Comparison of ENCODE assay signal across 38 cellular contexts in the genomic region with DNA sequence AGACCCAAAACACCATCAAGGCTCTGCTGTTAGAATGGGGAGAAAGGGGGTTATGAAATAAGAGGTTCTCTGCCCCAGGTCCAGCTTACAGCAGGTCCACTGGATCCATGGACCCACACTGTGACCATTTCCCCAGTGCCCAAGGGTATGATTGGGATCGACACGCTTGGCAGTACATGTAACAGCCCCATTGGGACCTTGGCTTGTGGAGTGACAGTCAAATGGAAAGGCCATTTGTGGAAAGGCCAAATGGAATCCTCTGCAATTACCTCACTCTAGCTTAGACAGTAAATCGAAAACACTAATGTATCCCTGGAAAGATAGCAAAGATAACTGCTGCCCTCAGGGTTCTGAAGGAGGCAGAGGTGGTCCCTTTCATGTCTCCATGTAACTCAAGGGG.
"Had no signal": no experiment of that assay in that cellular context is flagged by ENCODE, and none has a peak within 500 bp of the region (broad histone marks: within the 10 kb centered on the region; RNA-seq: fewer than 3 reads in every experiment).

No MANE protein-coding gene starts in this region.

- H3K4me3 ChIP-seq: adrenal gland, ascending aorta, body of pancreas, breast epithelium, cardiac muscle cell had no signal

- H3K4me3 Mint-ChIP-seq: activated naive CD4-positive, alpha-beta T cell treated with anti-CD3 and anti-CD28 coated beads for 36 hours; activated naive CD4-positive, alpha-beta T cell treated with anti-CD3 and anti-CD28 coated beads, Interleukin-2, amount 10 ng/mL, durations not matched to agents 7 days and 5 days; activated naive CD4-positive, alpha-beta T cell treated with anti-CD3 and anti-CD28 coated beads, Interleukin-2, amount 50 U/mL, for 24 hours; activated naive CD8-positive, alpha-beta T cell; activated naive CD8-positive, alpha-beta T cell treated with anti-CD3 and anti-CD28 coated beads for 36 hours; activated naive CD8-positive, alpha-beta T cell treated with anti-CD3 and anti-CD28 coated beads, Interleukin-2, amount 10 ng/mL, durations not matched to agents 7 days and 5 days; activated naive CD8-positive, alpha-beta T cell treated with anti-CD3 and anti-CD28 coated beads, Interleukin-2, amount 50 U/mL, for 24 hours; activated T-cell treated with anti-CD3 and anti-CD28 coated beads, Interleukin-2, amount 50 U/mL, for 24 hours; activated T-cell treated with anti-CD3 and anti-CD28 coated beads, Interleukin-2, amount 50 U/mL, for 4 hours; activated T-cell treated with anti-CD3 and anti-CD28 coated beads, Interleukin-2, amount 50 U/mL, for 72 hours; activated T-helper 1 cell treated with anti-CD3 and anti-CD28 coated beads, Interleukin-12 subunit alpha, Interleukin-12 subunit beta, Interleukin-2, Interleukin-4 antibody, amounts not matched to agents 30 ng/mL and 10 ng/mL and 1 ng/mL, durations not matched to agents 14 hours and 24 hours and 36 hours; activated T-helper 17 cell treated with anti-CD3 and anti-CD28 coated beads, Interleukin-2, amount 50 U/mL, for 72 hours; brain; central memory CD8-positive, alpha-beta T cell had no signal

- H3K27me3 ChIP-seq: adrenal gland, ascending aorta, body of pancreas, brain microvascular endothelial cell, breast epithelium, cardiac muscle cell had no signal

- H3K27ac ChIP-seq: adrenal gland, ascending aorta, body of pancreas, brain microvascular endothelial cell, breast epithelium, cardiac muscle cell had no signal

- H3K9me3 ChIP-seq: adrenal gland, ascending aorta, body of pancreas, breast epithelium had no signal

- H3K4me1 ChIP-seq: ascending aorta, body of pancreas, breast epithelium had no signal

- H3K27ac Mint-ChIP-seq: activated naive CD4-positive, alpha-beta T cell treated with anti-CD3 and anti-CD28 coated beads for 36 hours; activated naive CD4-positive, alpha-beta T cell treated with anti-CD3 and anti-CD28 coated beads, Interleukin-2, amount 10 ng/mL, durations not matched to agents 7 days and 5 days; activated naive CD4-positive, alpha-beta T cell treated with anti-CD3 and anti-CD28 coated beads, Interleukin-2, amount 50 U/mL, for 24 hours; activated naive CD4-positive, alpha-beta T cell treated with anti-CD3 and anti-CD28 coated beads, Interleukin-2, amount 50 U/mL, for 72 hours; activated naive CD8-positive, alpha-beta T cell; activated naive CD8-positive, alpha-beta T cell treated with anti-CD3 and anti-CD28 coated beads for 36 hours; activated naive CD8-positive, alpha-beta T cell treated with anti-CD3 and anti-CD28 coated beads, Interleukin-2, amount 10 ng/mL, durations not matched to agents 7 days and 5 days; activated naive CD8-positive, alpha-beta T cell treated with anti-CD3 and anti-CD28 coated beads, Interleukin-2, amount 50 U/mL, for 24 hours; activated T-cell treated with anti-CD3 and anti-CD28 coated beads, Interleukin-2, amount 50 U/mL, for 24 hours; activated T-cell treated with anti-CD3 and anti-CD28 coated beads, Interleukin-2, amount 50 U/mL, for 72 hours; activated T-helper 1 cell treated with anti-CD3 and anti-CD28 coated beads, Interleukin-12 subunit alpha, Interleukin-12 subunit beta, Interleukin-2, Interleukin-4 antibody, amounts not matched to agents 30 ng/mL and 10 ng/mL and 1 ng/mL, durations not matched to agents 14 hours and 24 hours and 36 hours; activated T-helper 17 cell treated with anti-CD3 and anti-CD28 coated beads, Interleukin-2, amount 50 U/mL, for 72 hours; activated T-helper 2 cell treated with anti-CD3 and anti-CD28 coated beads, Interferon-gamma antibody, Interleukin-2, Interleukin-4, amounts not matched to agents 10 μg/mL and 5 μg/mL and 100 μg/mL, durations not matched to agents 14 hours and 24 hours and 36 hours; brain had no signal

- H3K9me3 Mint-ChIP-seq: activated naive CD4-positive, alpha-beta T cell treated with anti-CD3 and anti-CD28 coated beads for 36 hours; activated naive CD4-positive, alpha-beta T cell treated with anti-CD3 and anti-CD28 coated beads, Interleukin-2, amount 10 ng/mL, durations not matched to agents 7 days and 5 days; activated naive CD4-positive, alpha-beta T cell treated with anti-CD3 and anti-CD28 coated beads, Interleukin-2, amount 50 U/mL, for 24 hours; activated naive CD4-positive, alpha-beta T cell treated with anti-CD3 and anti-CD28 coated beads, Interleukin-2, amount 50 U/mL, for 72 hours; activated naive CD8-positive, alpha-beta T cell treated with anti-CD3 and anti-CD28 coated beads for 36 hours; activated naive CD8-positive, alpha-beta T cell treated with anti-CD3 and anti-CD28 coated beads, Interleukin-2, amount 10 ng/mL, durations not matched to agents 7 days and 5 days; activated naive CD8-positive, alpha-beta T cell treated with anti-CD3 and anti-CD28 coated beads, Interleukin-2, amount 50 U/mL, for 24 hours; activated T-cell treated with anti-CD3 and anti-CD28 coated beads, Interleukin-2, amount 50 U/mL, for 24 hours; activated T-cell treated with anti-CD3 and anti-CD28 coated beads, Interleukin-2, amount 50 U/mL, for 4 hours; activated T-cell treated with anti-CD3 and anti-CD28 coated beads, Interleukin-2, amount 50 U/mL, for 72 hours; activated T-helper 1 cell treated with anti-CD3 and anti-CD28 coated beads, Interleukin-12 subunit alpha, Interleukin-12 subunit beta, Interleukin-2, Interleukin-4 antibody, amounts not matched to agents 30 ng/mL and 10 ng/mL and 1 ng/mL, durations not matched to agents 14 hours and 24 hours and 36 hours; activated T-helper 17 cell treated with anti-CD3 and anti-CD28 coated beads, Interleukin-2, amount 50 U/mL, for 72 hours; activated T-helper 2 cell treated with anti-CD3 and anti-CD28 coated beads, Interferon-gamma antibody, Interleukin-2, Interleukin-4, amounts not matched to agents 10 μg/mL and 5 μg/mL and 100 μg/mL, durations not matched to agents 14 hours and 24 hours and 36 hours; central memory CD8-positive, alpha-beta T cell had no signal

- H3K36me3 Mint-ChIP-seq: activated naive CD4-positive, alpha-beta T cell treated with anti-CD3 and anti-CD28 coated beads, Interleukin-2, amount 10 ng/mL, durations not matched to agents 7 days and 5 days; activated naive CD4-positive, alpha-beta T cell treated with anti-CD3 and anti-CD28 coated beads, Interleukin-2, amount 50 U/mL, for 24 hours; activated naive CD4-positive, alpha-beta T cell treated with anti-CD3 and anti-CD28 coated beads, Interleukin-2, amount 50 U/mL, for 72 hours; activated naive CD8-positive, alpha-beta T cell; activated naive CD8-positive, alpha-beta T cell treated with anti-CD3 and anti-CD28 coated beads for 36 hours; activated naive CD8-positive, alpha-beta T cell treated with anti-CD3 and anti-CD28 coated beads, Interleukin-2, amount 10 ng/mL, durations not matched to agents 7 days and 5 days; brain had no signal

- H3K36me3 ChIP-seq: adrenal gland, ascending aorta, brain microvascular endothelial cell, breast epithelium, cardiac muscle cell had no signal

- H3K4me1 Mint-ChIP-seq: activated naive CD4-positive, alpha-beta T cell treated with anti-CD3 and anti-CD28 coated beads, Interleukin-2, amount 10 ng/mL, durations not matched to agents 7 days and 5 days; activated naive CD4-positive, alpha-beta T cell treated with anti-CD3 and anti-CD28 coated beads, Interleukin-2, amount 50 U/mL, for 24 hours; activated naive CD8-positive, alpha-beta T cell treated with anti-CD3 and anti-CD28 coated beads for 36 hours; activated naive CD8-positive, alpha-beta T cell treated with anti-CD3 and anti-CD28 coated beads, Interleukin-2, amount 10 ng/mL, durations not matched to agents 7 days and 5 days; activated naive CD8-positive, alpha-beta T cell treated with anti-CD3 and anti-CD28 coated beads, Interleukin-2, amount 50 U/mL, for 24 hours; activated T-helper 17 cell treated with anti-CD3 and anti-CD28 coated beads, Interleukin-2, amount 50 U/mL, for 72 hours; central memory CD8-positive, alpha-beta T cell had no signal

- DNase-seq: activated effector memory CD4-positive, alpha-beta T cell treated with anti-CD3 and anti-CD28 coated beads, Interleukin-2, amount 50 U/mL, for 16 hours; activated effector memory CD4-positive, alpha-beta T cell treated with Interleukin-2 at 50 U/mL for 16 hours; activated gamma-delta T cell; activated gamma-delta T cell treated with Interleukin-2 at 50 U/mL for 16 hours; activated naive CD4-positive, alpha-beta T cell; activated naive CD4-positive, alpha-beta T cell treated with anti-CD3 and anti-CD28 coated beads for 36 hours; activated naive CD4-positive, alpha-beta T cell treated with anti-CD3 and anti-CD28 coated beads, Interleukin-2, amount 10 ng/mL, durations not matched to agents 7 days and 5 days; activated naive CD4-positive, alpha-beta T cell treated with anti-CD3 and anti-CD28 coated beads, Interleukin-2, amount 50 U/mL, for 16 hours; activated naive CD4-positive, alpha-beta T cell treated with Interleukin-2 at 50 U/mL for 16 hours; activated naive CD8-positive, alpha-beta T cell treated with anti-CD3 and anti-CD28 coated beads for 36 hours; activated naive CD8-positive, alpha-beta T cell treated with anti-CD3 and anti-CD28 coated beads, Interleukin-2, amount 10 ng/mL, durations not matched to agents 7 days and 5 days; activated naive CD8-positive, alpha-beta T cell treated with anti-CD3 and anti-CD28 coated beads, Interleukin-2, amount 50 U/mL, for 24 hours; activated T-cell treated with anti-CD3 and anti-CD28 coated beads, Interleukin-2, amount 50 U/mL, for 1 hour; activated T-cell treated with anti-CD3 and anti-CD28 coated beads, Interleukin-2, amount 50 U/mL, for 24 hours; activated T-cell treated with anti-CD3 and anti-CD28 coated beads, Interleukin-2, amount 50 U/mL, for 4 hours; activated T-cell treated with anti-CD3 and anti-CD28 coated beads, Interleukin-2, amount 50 U/mL, for 48 hours; activated T-cell treated with anti-CD3 and anti-CD28 coated beads, Interleukin-2, amount 50 U/mL, for 72 hours; adrenal gland; amniotic stem cell; amygdala; anterior cingulate cortex; aorta; body of pancreas; brain microvascular endothelial cell; caudate nucleus; central memory CD4-positive, alpha-beta T cell; cerebellar nuclear complex had no signal

- H3K27me3 Mint-ChIP-seq: activated naive CD4-positive, alpha-beta T cell treated with anti-CD3 and anti-CD28 coated beads, Interleukin-2, amount 10 ng/mL, durations not matched to agents 7 days and 5 days; activated naive CD8-positive, alpha-beta T cell had no signal
